ENCODE assay signal across 17 cellular contexts in the genomic region with DNA sequence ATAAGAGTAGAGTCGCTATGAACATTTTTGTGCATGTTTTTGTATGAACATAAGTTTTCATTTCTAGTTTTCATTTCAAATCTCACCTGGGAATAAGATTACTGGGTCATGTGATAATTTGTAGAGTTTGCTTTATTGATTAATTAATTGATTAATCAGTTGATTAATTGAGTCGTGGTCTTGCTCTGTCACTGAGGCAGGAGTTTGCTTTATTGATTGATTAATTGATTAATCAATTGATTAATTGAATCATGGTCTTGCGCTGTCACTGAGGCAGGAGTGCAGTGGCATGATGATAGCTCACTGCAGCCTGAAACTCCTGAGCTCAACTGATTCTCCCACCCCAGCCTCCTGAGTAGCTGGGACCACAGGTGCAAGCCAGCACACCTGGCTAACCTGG.
DNase-seq lines count a peak whose midpoint lies in the region; ATAC-seq and TF ChIP-seq lines count a peak whose summit lies in the region.
"Had no signal": no experiment of that assay in that cellular context is flagged by ENCODE, and none has a peak within 500 bp of the region (broad histone marks: within the 10 kb centered on the region; RNA-seq: fewer than 3 reads in every experiment).

No MANE protein-coding gene starts in this region.

- DNase-seq in chondrocyte (ENCODE audit: low spot score) (no peak), nephron progenitor cell (no peak), NCI-H1105 treated with DMSO at 0.1 percent for 48 hours (lab: John Stamatoyannopoulos, UW) (no peak), GM20000 (ENCODE audit: low spot score) (no peak), NCI-H1048 (lab: John Stamatoyannopoulos, UW) (no peak)
- DNase-seq: ACHN; AML-193; Caco-2; CD4-positive, alpha-beta T cell; GDM1; GOT3; H7; HFFc6; IMR-90 had no signal

- H3K4me3 Mint-ChIP-seq in brain (no peak overlapping the region), chondrocyte (ENCODE audit: unreplicated experiment) (no peak overlapping the region), nephron progenitor cell (no peak overlapping the region)
- H3K4me3 Mint-ChIP-seq: CD4-positive, alpha-beta T cell; HFFc6 had no signal

- H3K36me3 Mint-ChIP-seq in brain (peaks cover 22% of the 10 kb centered on the region), chondrocyte (ENCODE audit: low read depth) (no peaks in the 10 kb centered on the region), nephron progenitor cell (ENCODE audit: low read depth) (peaks cover 22% of the 10 kb centered on the region)

- H3K27ac Mint-ChIP-seq in brain (peak overlapping the region in 3 of 5 experiments; percentile 6 to 61 (median 7)), chondrocyte (ENCODE audit: unreplicated experiment) (peak overlapping the region; percentile 42), nephron progenitor cell (peak overlapping the region; percentile 4)
- H3K27ac Mint-ChIP-seq: CD4-positive, alpha-beta T cell; HFFc6 had no signal

- no peaks in the 10 kb centered on the region for H3K27me3 Mint-ChIP-seq in brain
- no peaks in the 10 kb centered on the region for H3K27me3 Mint-ChIP-seq in chondrocyte (ENCODE audit: low read depth)
- no peaks in the 10 kb centered on the region for H3K27me3 Mint-ChIP-seq in nephron progenitor cell (ENCODE audit: low read depth, poor library complexity)
- H3K27me3 Mint-ChIP-seq: CD4-positive, alpha-beta T cell had no signal

- ATAC-seq in GM21717 (IDR thresholded peaks at IDR 0.05; ENCODE audit: unreplicated experiment): no peak
- ATAC-seq: HCT116 had no signal

- H3K4me1 Mint-ChIP-seq in brain: peaks cover 63% of the 10 kb centered on the region
- H3K4me1 Mint-ChIP-seq in chondrocyte (ENCODE audit: low read depth): peaks cover 36% of the 10 kb centered on the region
- H3K4me1 Mint-ChIP-seq in nephron progenitor cell: peaks cover 32% of the 10 kb centered on the region

- peaks cover 0 to 17% (median 0%) of the 10 kb centered on the region in 5 experiments for H3K9me3 Mint-ChIP-seq in brain
- no peaks in the 10 kb centered on the region for H3K9me3 Mint-ChIP-seq in chondrocyte (ENCODE audit: low read depth)
- peaks cover 10% of the 10 kb centered on the region for H3K9me3 Mint-ChIP-seq in nephron progenitor cell
- H3K9me3 Mint-ChIP-seq: CD4-positive, alpha-beta T cell; HFFc6 had no signal

- TF ChIP-seq CTCF in brain (conservative IDR thresholded peaks at IDR 0.05) (no peak), chondrocyte (IDR thresholded peaks at IDR 0.05) (no peak), nephron progenitor cell (IDR thresholded peaks at IDR 0.05) (no peak), GM20000 (IDR thresholded peaks at IDR 0.05; ENCODE audit: extremely low read depth, missing control alignments) (no peak)
